In the genomic region with DNA sequence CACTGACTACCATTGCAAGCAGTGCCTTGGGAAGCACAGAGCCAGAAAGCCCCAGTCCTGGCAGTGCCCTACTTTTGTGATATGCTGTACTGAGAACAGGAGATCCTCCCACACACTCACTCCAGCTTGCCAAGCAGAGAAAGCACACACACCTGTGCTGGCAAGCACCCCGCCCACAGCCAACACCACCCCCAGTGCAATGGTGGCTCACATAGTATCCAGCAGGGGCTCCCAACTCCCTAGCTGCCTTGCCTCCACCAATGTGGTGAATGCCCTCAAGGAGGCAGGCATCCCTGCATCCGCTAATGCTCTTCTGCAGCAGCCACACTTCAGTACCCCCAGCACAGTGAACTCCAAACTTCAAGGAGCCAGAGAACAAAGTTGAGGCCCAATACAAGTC, we compare ENCODE assay signal across 29 cellular contexts.
"Had no signal": no experiment of that assay in that cellular context is flagged by ENCODE, and none has a peak within 500 bp of the region (broad histone marks: within the 10 kb centered on the region; RNA-seq: fewer than 3 reads in every experiment).

No MANE protein-coding gene starts in this region.

- H3K36me3 ChIP-seq: heart left ventricle, left lung, lower lobe of right lung, neural progenitor cell, ovary, prostate gland, suprapubic skin, thoracic aorta, tibial artery, upper lobe of right lung had no signal

- DNase-seq: heart left ventricle; hypothalamus; kidney glomerular epithelial cell; left cardiac atrium; lower lobe of right lung; mammary epithelial cell; mesenchymal stem cell; naive B cell; natural killer cell; nephron progenitor cell; ovary; retina; right cardiac atrium; stimulated activated CD4-positive, alpha-beta T cell treated with anti-CD3 and anti-CD28 coated beads, Interleukin-12 subunit alpha, Interleukin-12 subunit beta, amount 100 ng/mL, for 4 hours; stimulated activated CD4-positive, alpha-beta T cell treated with anti-CD3 and anti-CD28 coated beads, Interleukin-15, amount 100 ng/mL, for 24 hours; stimulated activated CD4-positive, alpha-beta T cell treated with anti-CD3 and anti-CD28 coated beads, Interleukin-2, amount 100 ng/mL, for 24 hours; stimulated activated CD4-positive, alpha-beta T cell treated with anti-CD3 and anti-CD28 coated beads, Interleukin-4, amount 100 ng/mL, for 1 hour; stimulated activated naive B cell treated with anti-CD40 and anti-IgM and Interleukin-4, amounts not matched to agents 10 μg/mL and 1 μg/mL and 100 μg/mL, for 72 hours; stimulated activated naive CD8-positive, alpha-beta T cell treated with anti-CD3 and anti-CD28 coated beads, Interleukin-15, Interleukin-2, amounts not matched to agents 100 U/mL and 50 U/mL, for 24 hours; tibial artery; trophoblast cell; upper lobe of right lung had no signal

- H3K27me3 Mint-ChIP-seq: naive B cell; stimulated activated naive B cell treated with anti-CD40 and anti-IgM and Interleukin-4, amounts not matched to agents 10 μg/mL and 1 μg/mL and 100 μg/mL, for 72 hours had no signal

- H3K9me3 ChIP-seq: ovary, prostate gland had no signal

- H3K36me3 Mint-ChIP-seq: stimulated activated naive B cell treated with anti-CD40 and anti-IgM and Interleukin-4, amounts not matched to agents 10 μg/mL and 1 μg/mL and 100 μg/mL, for 72 hours had no signal

- H3K27ac Mint-ChIP-seq: naive B cell; natural killer cell; nephron progenitor cell; neural progenitor cell; stimulated activated naive B cell treated with anti-CD40 and anti-IgM and Interleukin-4, amounts not matched to agents 10 μg/mL and 1 μg/mL and 100 μg/mL, for 72 hours had no signal

- H3K27me3 ChIP-seq: heart left ventricle, left lung, neural progenitor cell, ovary, suprapubic skin, tibial artery, upper lobe of right lung had no signal

- H3K4me2 ChIP-seq: neural progenitor cell had no signal

- H3K27ac ChIP-seq: heart left ventricle, left lung, lower lobe of right lung, neural progenitor cell, ovary, prostate gland, skin epidermis, suprapubic skin, thoracic aorta, tibial artery, upper lobe of right lung had no signal

- H3K4me1 ChIP-seq: heart left ventricle, left lung, lower lobe of right lung, neural progenitor cell, prostate gland, suprapubic skin, tibial artery, upper lobe of right lung had no signal

- H3K4me3 Mint-ChIP-seq: naive B cell; natural killer cell; nephron progenitor cell; neural progenitor cell; stimulated activated naive B cell treated with anti-CD40 and anti-IgM and Interleukin-4, amounts not matched to agents 10 μg/mL and 1 μg/mL and 100 μg/mL, for 72 hours had no signal

- H3K4me1 Mint-ChIP-seq: naive B cell; natural killer cell; nephron progenitor cell; neural progenitor cell; stimulated activated naive B cell treated with anti-CD40 and anti-IgM and Interleukin-4, amounts not matched to agents 10 μg/mL and 1 μg/mL and 100 μg/mL, for 72 hours had no signal

- ATAC-seq: heart left ventricle; left cardiac atrium; left lung; lower lobe of right lung; natural killer cell; right cardiac atrium; sciatic nerve; stimulated activated naive B cell treated with anti-CD40 and anti-IgM and Interleukin-4, amounts not matched to agents 10 μg/mL and 1 μg/mL and 100 μg/mL, for 72 hours; stimulated activated naive CD8-positive, alpha-beta T cell treated with anti-CD3 and anti-CD28 coated beads, Interleukin-15, Interleukin-2, amounts not matched to agents 100 U/mL and 50 U/mL, for 24 hours; upper lobe of right lung had no signal

- H3K4me3 ChIP-seq: heart left ventricle, left lung, lower lobe of right lung, neural progenitor cell, ovary, prostate gland, skin epidermis, suprapubic skin, thoracic aorta, tibial artery, upper lobe of right lung had no signal

- H2AFZ ChIP-seq: neural progenitor cell had no signal
